In genomic region chr15:51076898-51077564, GRCh38 we compare ENCODE assay signal across 9 cellular contexts. TPM values are rescaled to one million over a fixed set of nuclear protein-coding genes. Genes with fewer than 3 reads are reported as not detected.
DNase-seq lines count a peak whose midpoint lies in the region; ATAC-seq and TF ChIP-seq lines count a peak whose summit lies in the region.
"Had no signal": no experiment of that assay in that cellular context is flagged by ENCODE, and none has a peak within 500 bp of the region (broad histone marks: within the 10 kb centered on the region; RNA-seq: fewer than 3 reads in every experiment).

No MANE protein-coding gene starts in this region.

- H3K36me3 Mint-ChIP-seq in activated T-helper 1 cell treated with anti-CD3 and anti-CD28 coated beads, Interleukin-12 subunit alpha, Interleukin-12 subunit beta, Interleukin-2, Interleukin-4 antibody, amounts not matched to agents 30 ng/mL and 10 ng/mL and 1 ng/mL, durations not matched to agents 14 hours and 24 hours and 36 hours (ENCODE audit: low read depth), result no peaks in the 10 kb centered on the region

- H3K4me3 Mint-ChIP-seq in activated T-helper 1 cell treated with anti-CD3 and anti-CD28 coated beads, Interleukin-12 subunit alpha, Interleukin-12 subunit beta, Interleukin-2, Interleukin-4 antibody, amounts not matched to agents 30 ng/mL and 10 ng/mL and 1 ng/mL, durations not matched to agents 14 hours and 24 hours and 36 hours, result no peak overlapping the region

- H3K9me3 ChIP-seq in iPS-18c (ENCODE audit: control insufficient read depth, insufficient read depth, low read length) (no peaks in the 10 kb centered on the region), stomach (no peaks in the 10 kb centered on the region)

- no peaks in the 10 kb centered on the region for H3K36me3 ChIP-seq in stomach

- peak overlapping the region; percentile 15; the same call in 1 of the 2 replicates for H3K4me3 ChIP-seq in iPS-18c (ENCODE audit: insufficient read depth, low read depth, low read length)
- H3K4me3 ChIP-seq in stomach, result peak overlapping the region; percentile 28 to 41 (median 35)

- H3K4me1 ChIP-seq in stomach, result peaks cover 6 to 25% (median 15%) of the 10 kb centered on the region in 4 donors

- peak; percentile 42 for ATAC-seq in HG02981 (IDR thresholded peaks at IDR 0.05; ENCODE audit: unreplicated experiment)

- peak overlapping the region; percentile 55 for H3K27ac Mint-ChIP-seq in activated T-helper 1 cell treated with anti-CD3 and anti-CD28 coated beads, Interleukin-12 subunit alpha, Interleukin-12 subunit beta, Interleukin-2, Interleukin-4 antibody, amounts not matched to agents 30 ng/mL and 10 ng/mL and 1 ng/mL, durations not matched to agents 14 hours and 24 hours and 36 hours

- intact Hi-C loops in activated T-helper 1 cell treated with anti-CD3 and anti-CD28 coated beads, Interleukin-12 subunit alpha, Interleukin-12 subunit beta, Interleukin-2, Interleukin-4 antibody, amounts not matched to agents 30 ng/mL and 10 ng/mL and 1 ng/mL, durations not matched to agents 14 hours and 24 hours and 36 hours (cut with micrococcal nuclease), result loop anchor here (2.0 kb wide), 1 partner anchor 20 kb away; no protein-coding TSS in a partner anchor
- intact Hi-C loops in stomach (cut with DNase I; ENCODE audit: low total_unique reads), result no loop called here

- 54 to 67% (median 62%) methylated on average over 25 of the region's 25 CpGs for WGBS in stomach, 5 donors

- H3K27me3 ChIP-seq in stomach, result no peaks in the 10 kb centered on the region

- H3K27ac ChIP-seq in stomach, result peak overlapping the region; percentile 28 to 83 (median 65)
- H3K27ac ChIP-seq: epithelial cell of prostate had no signal

- TF ChIP-seq EP300 in stomach (IDR thresholded peaks at IDR 0.05), result no peak

- DNase-seq in ELF-1 (ENCODE audit: low read depth, low spot score), result peak; percentile 54
- DNase-seq in activated T-helper 1 cell treated with anti-CD3 and anti-CD28 coated beads, Interleukin-12 subunit alpha, Interleukin-12 subunit beta, Interleukin-2, Interleukin-4 antibody, amounts not matched to agents 30 ng/mL and 10 ng/mL and 1 ng/mL, durations not matched to agents 14 hours and 24 hours and 36 hours (ENCODE audit: low spot score), result no peak
- DNase-seq in stomach, result peak; percentile 34
- no peak for DNase-seq in NCI-H2227 treated with DMSO at 0.1 percent for 48 hours (lab: John Stamatoyannopoulos, UW)
- DNase-seq in DMS53 (lab: John Stamatoyannopoulos, UW), result no peak
- DNase-seq in DMS153 treated with DMSO at 0.1 percent for 48 hours (lab: John Stamatoyannopoulos, UW; ENCODE audit: unreplicated experiment), result no peak

- no peaks in the 10 kb centered on the region for H3K9me3 Mint-ChIP-seq in activated T-helper 1 cell treated with anti-CD3 and anti-CD28 coated beads, Interleukin-12 subunit alpha, Interleukin-12 subunit beta, Interleukin-2, Interleukin-4 antibody, amounts not matched to agents 30 ng/mL and 10 ng/mL and 1 ng/mL, durations not matched to agents 14 hours and 24 hours and 36 hours

- H3K27me3 Mint-ChIP-seq in activated T-helper 1 cell treated with anti-CD3 and anti-CD28 coated beads, Interleukin-12 subunit alpha, Interleukin-12 subunit beta, Interleukin-2, Interleukin-4 antibody, amounts not matched to agents 30 ng/mL and 10 ng/mL and 1 ng/mL, durations not matched to agents 14 hours and 24 hours and 36 hours (ENCODE audit: insufficient read depth), result peaks cover 5% of the 10 kb centered on the region

- H3K4me1 Mint-ChIP-seq in activated T-helper 1 cell treated with anti-CD3 and anti-CD28 coated beads, Interleukin-12 subunit alpha, Interleukin-12 subunit beta, Interleukin-2, Interleukin-4 antibody, amounts not matched to agents 30 ng/mL and 10 ng/mL and 1 ng/mL, durations not matched to agents 14 hours and 24 hours and 36 hours (ENCODE audit: low read depth), result peaks cover 35% of the 10 kb centered on the region

- no peak for TF ChIP-seq CTCF in stomach (IDR thresholded peaks at IDR 0.05)

- TF ChIP-seq POLR2A in stomach (IDR thresholded peaks at IDR 0.05), result no peak

RNA-seq across cellular contexts. Expression of gene TNFAIP8L3, which starts 17.7 kb away (rescaled TPM):
- 0.20 and 0.49 TPM in 2 replicates for total RNA-seq in activated T-helper 1 cell treated with anti-CD3 and anti-CD28 coated beads, Interleukin-12 subunit alpha, Interleukin-12 subunit beta, Interleukin-2, Interleukin-4 antibody, amounts not matched to agents 30 ng/mL and 10 ng/mL and 1 ng/mL, durations not matched to agents 14 hours and 24 hours and 36 hours
- 1 to 10 TPM in 3 of 5 donors, under 1 TPM in 1, not detected in 1; 0.58 to 5.9 (median 4.5) TPM for total RNA-seq in stomach
- 10 to 100 TPM in 1 of 3 donors, 1 to 10 TPM in 2; 9.0 to 12.5 (median 9.3) TPM for polyA plus RNA-seq in stomach

Comparison
In these comparisons a context has a peak if more than half of its experiments do, and no peak if none do; other contexts are left out.
1. DNase-seq: peak in ELF-1 (single experiment) and stomach (single experiment); none in activated T-helper 1 cell treated with anti-CD3 and anti-CD28 coated beads, Interleukin-12 subunit alpha, Interleukin-12 subunit beta, Interleukin-2, Interleukin-4 antibody, amounts not matched to agents 30 ng/mL and 10 ng/mL and 1 ng/mL, durations not matched to agents 14 hours and 24 hours and 36 hours (single experiment), NCI-H2227 treated with DMSO at 0.1 percent for 48 hours (single experiment), DMS53 (single experiment) and DMS153 treated with DMSO at 0.1 percent for 48 hours (single experiment).